23 cellular contexts compared by ENCODE assay signal in the genomic region with DNA sequence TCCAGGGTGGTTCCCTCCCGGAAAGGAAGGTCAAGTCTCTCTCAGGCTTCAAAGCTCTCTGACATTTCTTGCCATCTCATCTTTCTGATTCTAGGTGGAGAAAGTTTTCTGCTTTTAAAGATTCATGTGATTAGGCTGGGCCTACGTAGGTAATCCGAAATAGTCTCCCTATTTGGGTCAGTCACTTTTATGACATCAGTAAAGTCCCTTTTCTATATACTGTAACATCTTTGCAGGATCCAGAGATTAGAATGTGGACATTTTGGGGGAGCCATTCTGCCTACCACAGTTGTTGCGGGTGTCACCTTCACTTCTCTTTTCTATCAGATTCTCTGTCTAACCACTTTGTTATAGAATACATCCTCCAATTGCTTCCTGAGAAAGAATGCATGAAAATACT. TPM values are rescaled to one million over a fixed set of nuclear protein-coding genes. Genes with fewer than 3 reads are reported as not detected.
DNase-seq lines count a peak whose midpoint lies in the region; ATAC-seq, FAIRE-seq and TF ChIP-seq lines count a peak whose summit lies in the region.
"Had no signal": no experiment of that assay in that cellular context is flagged by ENCODE, and none has a peak within 500 bp of the region (broad histone marks: within the 10 kb centered on the region; RNA-seq: fewer than 3 reads in every experiment).

No MANE protein-coding gene starts in this region.

- H3K79me2 ChIP-seq in GM12878 (ENCODE audit: control insufficient read depth, insufficient read depth, low read length), result no peaks in the 10 kb centered on the region
- peaks cover 14% of the 10 kb centered on the region for H3K79me2 ChIP-seq in parathyroid adenoma
- no peaks in the 10 kb centered on the region for H3K79me2 ChIP-seq in mammary epithelial cell (ENCODE audit: insufficient read depth, low read length)
- H3K79me2 ChIP-seq in OCI-LY7 (ENCODE audit: insufficient read depth, low read depth, low read length), result no peaks in the 10 kb centered on the region

- H3K4me1 ChIP-seq in left ventricle myocardium inferior (peaks cover 41% of the 10 kb centered on the region), heart right ventricle (peaks cover 0 to 42% (median 16%) of the 10 kb centered on the region in 9 donors), GM12878 (ENCODE audit: control insufficient read depth, insufficient read depth, low read length) (no peaks in the 10 kb centered on the region), parathyroid adenoma (peaks cover 24% of the 10 kb centered on the region), mammary epithelial cell (ENCODE audit: insufficient read depth, low read length) (peaks cover 14% of the 10 kb centered on the region), OCI-LY7 (ENCODE audit: insufficient read depth, low read length, poor library complexity, severe bottlenecking) (peaks cover 15% of the 10 kb centered on the region)
- H3K4me1 ChIP-seq: HAP-1 had no signal

- SMC1A ChIA-PET in GM12878 (lab: Charles Lee; ENCODE audit: uncharacterized antibody, unreplicated experiment), result interaction anchor here (1.4 to 1.9 kb wide), 4 partner anchors 17 to 43 kb away, joined by 4 to 7 read pairs (median 6); no protein-coding TSS in a partner anchor

- dilution Hi-C loops in mammary epithelial cell (cut with HindIII; ENCODE audit: low sequenced_read_pairs), result no loop called here

- POLR2A ChIA-PET in GM12878 (lab: Charles Lee) (no interaction called here), OCI-LY7 (lab: Charles Lee) (no interaction called here)

- DNase-seq in left ventricle myocardium inferior (no peak), heart right ventricle (no peak), GM12878 (ENCODE audit: low read depth, low spot score) (no peak), mammary epithelial cell (no peak), OCI-LY7 (ENCODE audit: low spot score) (no peak), NCI-H2107 treated with DMSO at 0.1 percent for 48 hours (lab: John Stamatoyannopoulos, UW; ENCODE audit: unreplicated experiment) (no peak)
- no peak for DNase-seq in activated effector memory CD4-positive, alpha-beta T cell treated with anti-CD3 and anti-CD28 coated beads, Interleukin-2, amount 50 U/mL, for 16 hours
- DNase-seq: CD8-positive, alpha-beta T cell; COR-L47; DMS153; DMS79 treated with DMSO at 0.1 percent for 48 hours; EL had no signal

- 87 to 95% methylated on average over 4 of the region's 4 CpGs for WGBS in heart right ventricle, 2 donors
- 48% methylated on average over 4 of the region's 4 CpGs for WGBS in GM12878 (ENCODE audit: insufficient coverage, insufficient replicate concordance, low lambda C conversion rate, missing lambda C conversion rate)
- 99% methylated on average over 4 of the region's 4 CpGs for WGBS in mammary epithelial cell (ENCODE audit: low coverage, missing lambda C conversion rate)

- H3K9ac ChIP-seq in GM12878 (ENCODE audit: control insufficient read depth, insufficient read depth, low read length) (no peak overlapping the region), parathyroid adenoma (no peak overlapping the region), mammary epithelial cell (ENCODE audit: insufficient read depth, low read length) (no peak overlapping the region)

- in situ Hi-C loops in GM12878 (cut with MboI), result no loop called here
- in situ Hi-C loops in mammary epithelial cell (cut with MboI; ENCODE audit: low sequenced_read_pairs in 2 of 2), result no loop called here

- no peak overlapping the region for H2AFZ ChIP-seq in GM12878 (ENCODE audit: control insufficient read depth, low read depth, low read length)
- H2AFZ ChIP-seq in parathyroid adenoma, result peak overlapping the region; percentile 79
- no peak overlapping the region for H2AFZ ChIP-seq in mammary epithelial cell (ENCODE audit: low read depth, low read length)
- H2AFZ ChIP-seq in OCI-LY7 (ENCODE audit: low read length), result no peak overlapping the region

- no peak for TF ChIP-seq CTCF in left ventricle myocardium inferior (IDR thresholded peaks at IDR 0.05; ENCODE audit: borderline replicate concordance)
- no peak for TF ChIP-seq CTCF in heart right ventricle (IDR thresholded peaks at IDR 0.05)
- TF ChIP-seq CTCF in GM12878 (IDR thresholded peaks at IDR 0.05 in 2 of 3, conservative IDR thresholded peaks at IDR 0.05 in 1 of 3; ENCODE audit: control insufficient read depth in 2 of 3, extremely low read depth in 1 of 3, insufficient read depth in 1 of 3, low read depth in 3 of 3, low read length in 3 of 3), result no peak
- TF ChIP-seq CTCF in parathyroid adenoma (IDR thresholded peaks at IDR 0.05), result no peak
- TF ChIP-seq CTCF in mammary epithelial cell (conservative IDR thresholded peaks at IDR 0.05 in 1 of 2, IDR thresholded peaks at IDR 0.05 in 1 of 2; ENCODE audit: extremely low read depth in 1 of 2, insufficient read depth in 1 of 2, low read depth in 1 of 2, low read length in 2 of 2), result no peak
- TF ChIP-seq CTCF in OCI-LY7 (conservative IDR thresholded peaks at IDR 0.05; ENCODE audit: low read length), result no peak

- H3K27me3 ChIP-seq in left ventricle myocardium inferior (ENCODE audit: low read depth) (no peaks in the 10 kb centered on the region), heart right ventricle (peaks cover 0 to 40% (median 0%) of the 10 kb centered on the region in 7 donors), GM12878 (replicated peaks in 1 of 2; ENCODE audit: control insufficient read depth in 2 of 2, insufficient read depth in 2 of 2, low read length in 1 of 2) (peaks cover 0 to 13% of the 10 kb centered on the region in 2 experiments), parathyroid adenoma (ENCODE audit: control insufficient read depth, insufficient read depth, low read length) (no peaks in the 10 kb centered on the region), mammary epithelial cell (ENCODE audit: insufficient read depth, low read length) (peaks cover 22% of the 10 kb centered on the region)

- ATAC-seq in heart right ventricle (no peak), GM12878 (peak; percentile 57)
- ATAC-seq: CD8-positive, alpha-beta T cell; HepG2 had no signal

- peak in 1 of 2 experiments; percentile 13; a peak in 1 of 4 replicates for TF ChIP-seq EP300 in GM12878 (IDR thresholded peaks at IDR 0.05; ENCODE audit: borderline replicate concordance in 1 of 2, control insufficient read depth in 1 of 2, low read depth in 2 of 2, low read length in 2 of 2)

- no peaks in the 10 kb centered on the region for H3K9me2 ChIP-seq in OCI-LY7 (ENCODE audit: insufficient read depth, low read length)

- H3K36me3 ChIP-seq in left ventricle myocardium inferior, result no peaks in the 10 kb centered on the region
- H3K36me3 ChIP-seq in heart right ventricle, result no peaks in the 10 kb centered on the region
- H3K36me3 ChIP-seq in GM12878 (ENCODE audit: control insufficient read depth in 2 of 2, insufficient read depth in 2 of 2, low read length in 1 of 2), result no peaks in the 10 kb centered on the region
- no peaks in the 10 kb centered on the region for H3K36me3 ChIP-seq in parathyroid adenoma (ENCODE audit: control insufficient read depth, insufficient read depth, low read length)
- H3K36me3 ChIP-seq in mammary epithelial cell (ENCODE audit: insufficient read depth, low read length), result no peaks in the 10 kb centered on the region
- no peaks in the 10 kb centered on the region for H3K36me3 ChIP-seq in OCI-LY7 (ENCODE audit: insufficient read depth, low read length)
- H3K36me3 ChIP-seq: HAP-1 had no signal

- H3K9me3 ChIP-seq in left ventricle myocardium inferior (replicated peaks) (no peaks in the 10 kb centered on the region), heart right ventricle (no peaks in the 10 kb centered on the region), GM12878 (replicated peaks; ENCODE audit: control insufficient read depth, insufficient read depth, low read length) (no peaks in the 10 kb centered on the region; the same call in 2 of the 3 replicates), parathyroid adenoma (ENCODE audit: control insufficient read depth, low read length) (no peaks in the 10 kb centered on the region), mammary epithelial cell (replicated peaks; ENCODE audit: insufficient read depth, low read length) (no peaks in the 10 kb centered on the region), OCI-LY7 (ENCODE audit: low read length) (no peaks in the 10 kb centered on the region)
- H3K9me3 ChIP-seq: HAP-1 had no signal

- BruUV-seq in GM12878 (replicated peaks; lab: Mats Ljungman, UMichigan), result no TSS peak
- no TSS peak for BruUV-seq in mammary epithelial cell (replicated peaks; lab: Mats Ljungman, UMichigan)
- no TSS peak for BruUV-seq in OCI-LY7 (replicated peaks; lab: Mats Ljungman, UMichigan)

- TF ChIP-seq RAD21 in GM12878 (IDR thresholded peaks at IDR 0.05; ENCODE audit: insufficient read depth, low read depth, low read length), result no peak

- CTCF ChIA-PET in GM12878 (lab: Yijun Ruan, JAX), result interaction anchor here (1.5 kb wide), 1 partner anchor 18 kb away, joined by 3 read pairs; no protein-coding TSS in a partner anchor
- CTCF ChIA-PET in mammary epithelial cell (lab: Charles Lee; ENCODE audit: low non-redundant PET), result no interaction called here
- CTCF ChIA-PET in OCI-LY7 (lab: Charles Lee; ENCODE audit: unreplicated experiment), result no interaction called here

- TF ChIP-seq POLR2A in GM12878 (IDR thresholded peaks at IDR 0.05; ENCODE audit: low read depth, low read length), result no peak

- H3K4me2 ChIP-seq in GM12878 (ENCODE audit: control insufficient read depth, insufficient read depth), result no peak overlapping the region
- no peak overlapping the region for H3K4me2 ChIP-seq in parathyroid adenoma (ENCODE audit: low read length)
- no peak overlapping the region for H3K4me2 ChIP-seq in mammary epithelial cell (ENCODE audit: insufficient read depth, low read depth, low read length)
- no peak overlapping the region for H3K4me2 ChIP-seq in OCI-LY7 (ENCODE audit: low read length)

- RAD21 ChIA-PET in GM12878 (lab: Charles Lee; ENCODE audit: unreplicated experiment), result interaction anchor here (0.9 to 3.1 kb wide), 6 partner anchors 14 to 449 kb away, joined by 3 to 13 read pairs (median 4); no protein-coding TSS in a partner anchor

- no peak overlapping the region for H3K4me3 ChIP-seq in left ventricle myocardium inferior
- no peak overlapping the region for H3K4me3 ChIP-seq in heart right ventricle
- no peak overlapping the region for H3K4me3 ChIP-seq in GM12878
- no peak overlapping the region for H3K4me3 ChIP-seq in parathyroid adenoma (ENCODE audit: low read depth, low read length)
- H3K4me3 ChIP-seq in mammary epithelial cell (replicated peaks in 1 of 3; ENCODE audit: insufficient read depth in 1 of 3, low read depth in 2 of 3, low read length in 3 of 3), result no peak overlapping the region
- no peak overlapping the region for H3K4me3 ChIP-seq in OCI-LY7 (ENCODE audit: low read depth, low read length, poor library complexity, severe bottlenecking)
- H3K4me3 ChIP-seq: HAP-1 had no signal

- H3K27ac ChIP-seq in left ventricle myocardium inferior (replicated peaks) (peak overlapping the region; percentile 88), heart right ventricle (peak overlapping the region in 2 of 10 donors; percentile 91 to 92), GM12878 (ENCODE audit: control insufficient read depth, insufficient read depth) (no peak overlapping the region), parathyroid adenoma (peak overlapping the region; percentile 91), mammary epithelial cell (ENCODE audit: insufficient read depth, low read depth, low read length) (no peak overlapping the region), OCI-LY7 (ENCODE audit: low read depth, low read length, poor library complexity, severe bottlenecking) (no peak overlapping the region)
- H3K27ac ChIP-seq: 22Rv1 had no signal

- H4K20me1 ChIP-seq in GM12878 (ENCODE audit: control insufficient read depth, insufficient read depth), result no peaks in the 10 kb centered on the region
- H4K20me1 ChIP-seq in mammary epithelial cell (ENCODE audit: insufficient read depth, low read length), result no peaks in the 10 kb centered on the region
- H4K20me1 ChIP-seq in OCI-LY7 (ENCODE audit: insufficient read depth, low read length), result no peaks in the 10 kb centered on the region

- FAIRE-seq in GM12878 (lab: Jason Lieb, UNC), result no peak
- FAIRE-seq: D721Med, G401.6, GM12892, GM19239, H1, HepG2, HTR-8/SVneo had no signal

- intact Hi-C loops in left ventricle myocardium inferior (cut with micrococcal nuclease), result no loop called here
- intact Hi-C loops in heart right ventricle (cut with DNase I), result loop anchor here in 2 of 10 donors (5.0 kb wide), 2 partner anchors 44 to 1399 kb away; a partner anchor contains a TSS
- intact Hi-C loops in GM12878 (cut with micrococcal nuclease; ENCODE audit: unreplicated experiment), result loop anchor here (2.0 kb wide), 1 partner anchor 35 kb away; no protein-coding TSS in a partner anchor
- intact Hi-C loops in mammary epithelial cell (cut with micrococcal nuclease), result no loop called here
- intact Hi-C loops in OCI-LY7 (cut with micrococcal nuclease; ENCODE audit: unreplicated experiment), result no loop called here

RNA-seq across cellular contexts. Expression of a gene that starts 1.9 kb away (rescaled TPM):
- total RNA-seq in left ventricle myocardium inferior, result 12.9 TPM
- 10 to 100 TPM; 12.0 to 20.6 (median 14.1) TPM for total RNA-seq in heart right ventricle
- 1 to 10 TPM; 1.0 to 3.1 TPM for polyA plus RNA-seq in heart right ventricle
- 69.8 and 71.3 TPM in 2 replicates for total RNA-seq in GM12878 (2013; cell fraction: nucleolus; rRNA removed)
- 0.87 and 1.2 TPM in 2 replicates for total RNA-seq in GM12878 (2014; rRNA removed)
- 1.1 and 1.5 TPM in 2 replicates for total RNA-seq in GM12878 (2014; rRNA removed; fragmentation: Illumina TruSeq; extraction: Trizol)
- 0.69 and 0.90 TPM in 2 replicates for total RNA-seq in GM12878 (2021)
- not detected for polyA plus RNA-seq in GM12878 (2011; ENCODE audit: low read depth)
- 0.75 and 0.88 TPM in 2 replicates for polyA plus RNA-seq in GM12878 (2011; rRNA removed)
- 0.25 and 0.39 TPM in 2 replicates for polyA plus RNA-seq in GM12878 (2011; cell fraction: cytosol; rRNA removed)
- 0.51 and 0.75 TPM in 2 replicates for polyA plus RNA-seq in GM12878 (2011; cell fraction: nucleus; rRNA removed)
- polyA plus RNA-seq in GM12878 (2012), result 0.06 TPM in 1 of 2 replicates, not detected in the other
- polyA plus RNA-seq in GM12878 (2014; fragmentation: Illumina TruSeq; extraction: Trizol), result 0.87 and 0.94 TPM in 2 replicates
- polyA plus RNA-seq in GM12878 (2014; fragmentation: Nextera tagmentation; extraction: Ambion mirVana), result under 1 TPM; 0.16 to 0.20 TPM
- 0.15 and 0.72 TPM in 2 replicates for polyA plus RNA-seq in GM12878 (2014; rRNA removed)
- polyA plus RNA-seq in GM12878 (2016; fragmentation: Nextera tagmentation; extraction: Ambion mirVana), result under 1 TPM; 0.24 to 0.48 TPM
- 1.0 and 1.4 TPM in 2 replicates for polyA minus RNA-seq in GM12878 (2011; rRNA and poly(A)+ RNA removed)
- polyA minus RNA-seq in GM12878 (2011; cell fraction: cytosol; rRNA and poly(A)+ RNA removed), result 0.27 and 0.83 TPM in 2 replicates
- polyA minus RNA-seq in GM12878 (2011; cell fraction: nucleus; rRNA and poly(A)+ RNA removed), result 1.8 and 2.4 TPM in 2 replicates
- total RNA-seq in mammary epithelial cell, result 1 to 10 TPM; 2.9 to 9.3 TPM
- polyA plus RNA-seq in mammary epithelial cell, result 0.20 TPM
- polyA minus RNA-seq in mammary epithelial cell, result 3.3 TPM
- not detected in 2 replicates for total RNA-seq in OCI-LY7 (2014; rRNA removed; shearing (Covaris generic))
- not detected in 2 replicates for total RNA-seq in OCI-LY7 (2022)
- total RNA-seq: CD8-positive, alpha-beta T cell had no signal
- polyA plus RNA-seq: CD14-positive monocyte, HepG2 had no signal

Comparison
In these comparisons a context has a peak if more than half of its experiments do, and no peak if none do; other contexts are left out.
1. H3K27ac ChIP-seq: peak in left ventricle myocardium inferior (single experiment) and parathyroid adenoma (single experiment); none in GM12878 (single experiment), mammary epithelial cell (single experiment) and OCI-LY7 (single experiment).